Comparison of ENCODE assay signal across 29 cellular contexts in genomic region chr13:112245959-112246358, GRCh38.
DNase-seq lines count a peak whose midpoint lies in the region; ATAC-seq and TF ChIP-seq lines count a peak whose summit lies in the region.
"Had no signal": no experiment of that assay in that cellular context is flagged by ENCODE, and none has a peak within 500 bp of the region (broad histone marks: within the 10 kb centered on the region; RNA-seq: fewer than 3 reads in every experiment).

No MANE protein-coding gene starts in this region.

- ATAC-seq in lung (ENCODE audit: insufficient read depth, low FRiP score) (no peak), sciatic nerve (no peak)
- ATAC-seq: GM12878, HepG2, K562 had no signal

- 73 to 80% methylated on average over 9 of the region's 9 CpGs for WGBS in lung, 2 donors

- H3K27ac ChIP-seq in lung (ENCODE audit: low read depth in 1 of 2, low read length in 1 of 2) (no peak overlapping the region), vagina (no peak overlapping the region), Peyer's patch (no peak overlapping the region)
- H3K27ac ChIP-seq: 22Rv1, BLaER1, GM23248, HL-60 had no signal

- H3K36me3 ChIP-seq in lung (ENCODE audit: control insufficient read depth in 2 of 2, insufficient read depth in 2 of 2, low read length in 2 of 2) (no peaks in the 10 kb centered on the region), vagina (no peaks in the 10 kb centered on the region), Peyer's patch (no peaks in the 10 kb centered on the region)
- H3K36me3 ChIP-seq: BLaER1, HAP-1, MG63 had no signal

- TF ChIP-seq CTCF in lung (IDR thresholded peaks at IDR 0.05; ENCODE audit: control extremely low read depth, extremely low read depth) (no peak), vagina (IDR thresholded peaks at IDR 0.05) (no peak), Peyer's patch (IDR thresholded peaks at IDR 0.05) (no peak)

- H3K4me1 ChIP-seq in lung (ENCODE audit: control insufficient read depth in 2 of 2, insufficient read depth in 2 of 2, low read length in 2 of 2) (no peaks in the 10 kb centered on the region), vagina (no peaks in the 10 kb centered on the region), Peyer's patch (no peaks in the 10 kb centered on the region)
- H3K4me1 ChIP-seq: BLaER1, HAP-1 had no signal

- DNase-seq in activated CD8-positive, alpha-beta memory T cell treated with anti-CD3 and anti-CD28 coated beads for 24 hours, result peak; percentile 28
- no peak for DNase-seq in activated CD8-positive, alpha-beta memory T cell treated with anti-CD3 and anti-CD28 coated beads, Interleukin-2, amount 50 U/mL, for 4 hours
- DNase-seq in lung (ENCODE audit: low spot score) (peak; percentile 24), sciatic nerve (ENCODE audit: low spot score) (peak; percentile 31), vagina (ENCODE audit: extremely low spot score in 2 of 2) (peak; percentile 29 to 93), Peyer's patch (no peak), cerebellum (ENCODE audit: low spot score) (no peak)
- no peak for DNase-seq in stimulated activated CD8-positive, alpha-beta memory T cell treated with anti-CD3 and anti-CD28 coated beads, Interleukin-4, amount 100 ng/mL, for 48 hours
- DNase-seq: ACHN; CD4-positive, alpha-beta T cell; COR-L47; DMS79 treated with DMSO at 0.1 percent for 48 hours; GM23248; MG63; NCI-H1417; NCI-H1694 treated with DMSO at 0.1 percent for 48 hours; NCI-H2081 treated with DMSO at 0.1 percent for 48 hours; NCI-H2171 treated with DMSO at 0.1 percent for 48 hours; NCI-H446; NCI-H526 treated with DMSO at 0.1 percent for 48 hours; OCI-M1; Right ventricle myocardium superior had no signal

- H3K27me3 ChIP-seq in lung (ENCODE audit: control insufficient read depth, insufficient read depth) (no peaks in the 10 kb centered on the region), vagina (no peaks in the 10 kb centered on the region), Peyer's patch (no peaks in the 10 kb centered on the region)
- H3K27me3 ChIP-seq: BLaER1, MG63 had no signal

- intact Hi-C loops in sciatic nerve (cut with DNase I), result no loop called here
- intact Hi-C loops in vagina (cut with DNase I), result no loop called here

- TF ChIP-seq POLR2A in vagina (IDR thresholded peaks at IDR 0.05) (no peak), Peyer's patch (IDR thresholded peaks at IDR 0.05) (no peak)

- H3K9me3 ChIP-seq in lung (ENCODE audit: control insufficient read depth in 2 of 2, insufficient read depth in 1 of 2, low read length in 1 of 2) (peaks cover 0 to 5% of the 10 kb centered on the region in 2 donors), vagina (no peaks in the 10 kb centered on the region), Peyer's patch (no peaks in the 10 kb centered on the region)
- H3K9me3 ChIP-seq: BLaER1, HAP-1, MG63 had no signal

- H3K4me3 ChIP-seq in lung (no peak overlapping the region), vagina (no peak overlapping the region), Peyer's patch (no peak overlapping the region)
- H3K4me3 ChIP-seq: BLaER1, GM12878, GM23248, HAP-1, K562, MG63 had no signal

Comparison
In these comparisons a context has a peak if more than half of its experiments do, and no peak if none do; other contexts are left out.
1. DNase-seq: peak in activated CD8-positive, alpha-beta memory T cell treated with anti-CD3 and anti-CD28 coated beads for 24 hours (single experiment), lung (single experiment), sciatic nerve (single experiment) and vagina (2 of 2); none in activated CD8-positive, alpha-beta memory T cell treated with anti-CD3 and anti-CD28 coated beads, Interleukin-2, amount 50 U/mL, for 4 hours (single experiment), stimulated activated CD8-positive, alpha-beta memory T cell treated with anti-CD3 and anti-CD28 coated beads, Interleukin-4, amount 100 ng/mL, for 48 hours (single experiment), Peyer's patch (0 of 3) and cerebellum (single experiment).